ENCODE assay signal across 8 cellular contexts in the genomic region with DNA sequence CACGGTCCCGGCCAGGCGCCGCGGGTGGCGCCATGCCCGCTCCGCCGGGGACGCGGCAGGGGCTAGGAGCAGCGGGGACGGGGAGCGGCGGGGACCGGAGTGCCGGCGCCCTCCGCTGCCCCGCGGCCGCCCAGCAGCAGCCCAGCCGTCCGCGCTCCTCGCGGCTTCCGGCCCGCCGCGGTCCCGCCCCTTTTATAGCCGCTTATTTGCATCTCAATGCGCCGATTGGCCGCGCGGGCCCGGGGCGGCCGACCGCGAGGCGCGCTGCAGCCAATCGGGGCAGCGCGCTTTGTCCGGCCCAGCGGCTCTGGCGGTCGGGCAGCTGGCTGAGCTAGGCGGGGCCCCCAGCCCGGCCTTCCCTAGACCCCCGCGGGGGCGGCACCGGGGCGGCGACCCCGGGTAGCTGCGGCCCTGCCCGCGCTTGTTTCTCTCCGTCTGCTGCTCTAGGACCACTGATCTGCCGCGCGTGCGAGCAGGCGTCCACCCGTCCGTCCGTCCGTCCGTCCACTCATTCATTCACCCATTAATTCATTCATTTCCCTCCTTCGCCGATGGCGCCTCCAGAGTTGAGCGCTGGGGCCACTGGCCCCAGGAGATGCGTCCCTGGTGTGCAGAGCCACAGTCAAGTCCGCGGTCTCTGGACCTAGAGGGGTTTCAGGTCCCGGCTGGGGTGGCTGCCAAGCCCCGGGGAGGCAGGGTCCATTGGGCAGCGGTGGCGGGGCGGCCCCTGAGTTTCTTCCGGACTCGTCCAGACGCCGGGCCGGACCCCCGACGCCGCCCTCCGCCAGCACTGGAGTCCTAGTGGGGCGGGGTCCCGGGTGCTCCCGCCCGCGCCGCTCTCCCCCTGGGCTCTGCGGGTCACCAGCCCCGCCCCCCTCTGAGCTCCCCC. TPM values are rescaled to one million over a fixed set of nuclear protein-coding genes. Genes with fewer than 3 reads are reported as not detected.
DNase-seq lines count a peak whose midpoint lies in the region; ATAC-seq and TF ChIP-seq lines count a peak whose summit lies in the region.

A gene with protein sequence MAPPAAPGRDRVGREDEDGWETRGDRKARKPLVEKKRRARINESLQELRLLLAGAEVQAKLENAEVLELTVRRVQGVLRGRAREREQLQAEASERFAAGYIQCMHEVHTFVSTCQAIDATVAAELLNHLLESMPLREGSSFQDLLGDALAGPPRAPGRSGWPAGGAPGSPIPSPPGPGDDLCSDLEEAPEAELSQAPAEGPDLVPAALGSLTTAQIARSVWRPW (minus strand): TSS at position 167 of the 889 bp plus-strand sequence. CDS start 133 bp downstream, at position 34.

- peak within 1 kb of the TSS; percentile 46 to 83 for H3K9ac ChIP-seq in colonic mucosa (ENCODE audit: low read depth in 2 of 2, low read length in 2 of 2)

- DNase-seq in AG20443 (ENCODE audit: low spot score) (peak; percentile 98), NCI-H345 treated with DMSO at 0.1 percent for 48 hours (lab: John Stamatoyannopoulos, UW; ENCODE audit: unreplicated experiment) (peak; percentile 87), colonic mucosa (peak; percentile 90), left lung (peak; percentile 89 to 96)
- DNase-seq in activated CD4-positive, CD25-positive, alpha-beta regulatory T cell treated with anti-CD3 and anti-CD28 coated beads, Interleukin-2, amount 50 U/mL, for 72 hours, result peak; percentile 85
- peak; percentile 74 for DNase-seq in stimulated activated CD4-positive, alpha-beta T cell treated with anti-CD3 and anti-CD28 coated beads, Interleukin-1b, Interleukin-23, amount 100 ng/mL, for 48 hours

- intact Hi-C loops in colonic mucosa (cut with DNase I), result no loop called here
- intact Hi-C loops in left lung (cut with DNase I), result no loop called here

- H3K27ac ChIP-seq in colonic mucosa (peak within 1 kb of the TSS; percentile 47), left lung (no peak within 1 kb of the TSS)

- ATAC-seq in GM19043 (IDR thresholded peaks at IDR 0.05; ENCODE audit: low read depth, unreplicated experiment) (peak; percentile 86), HG03280 (IDR thresholded peaks at IDR 0.05; ENCODE audit: unreplicated experiment) (peak; percentile 87), left lung (peak; percentile 94)

- H3K4me3 ChIP-seq in colonic mucosa, result peak within 1 kb of the TSS; percentile 74
- peak within 1 kb of the TSS; percentile 46 to 58 for H3K4me3 ChIP-seq in left lung

- TF ChIP-seq CTCF in colonic mucosa (IDR thresholded peaks at IDR 0.05) (no peak), left lung (IDR thresholded peaks at IDR 0.05) (no peak)

- H3K9me3 ChIP-seq in colonic mucosa (no peaks in the 10 kb centered on the region), left lung (no peaks in the 10 kb centered on the region)

- H3K36me3 ChIP-seq in colonic mucosa (no peaks in the 10 kb centered on the region), left lung (peaks cover 0 to 11% of the 10 kb centered on the region in 2 donors)

- peaks cover 3% of the 10 kb centered on the region for H3K27me3 ChIP-seq in colonic mucosa
- H3K27me3 ChIP-seq in left lung, result peaks cover 10 to 61% of the 10 kb centered on the region in 2 donors

- H3K4me1 ChIP-seq in colonic mucosa (peaks cover 15% of the 10 kb centered on the region), left lung (peaks cover 2 to 24% of the 10 kb centered on the region in 2 donors)

RNA-seq across cellular contexts. Expression of the gene that starts here (rescaled TPM):
- total RNA-seq in colonic mucosa (10 to 100 TPM; 55.6 to 79.5 TPM), left lung (1 to 10 TPM; 7.6 to 8.8 TPM)

Comparison
In these comparisons a context has a peak if more than half of its experiments do, and no peak if none do; other contexts are left out.
1. RNA of the gene that starts here (total RNA-seq): 55.6 to 79.5 TPM in colonic mucosa; 7.6 to 8.8 TPM in left lung; every median in the first group is over 4 times any median in the second.
2. Peak in every context shown above with its lines, with median percentiles within 50 percentile points of each other: DNase-seq and ATAC-seq.